ENCODE assay signal across 9 cellular contexts in the genomic region with DNA sequence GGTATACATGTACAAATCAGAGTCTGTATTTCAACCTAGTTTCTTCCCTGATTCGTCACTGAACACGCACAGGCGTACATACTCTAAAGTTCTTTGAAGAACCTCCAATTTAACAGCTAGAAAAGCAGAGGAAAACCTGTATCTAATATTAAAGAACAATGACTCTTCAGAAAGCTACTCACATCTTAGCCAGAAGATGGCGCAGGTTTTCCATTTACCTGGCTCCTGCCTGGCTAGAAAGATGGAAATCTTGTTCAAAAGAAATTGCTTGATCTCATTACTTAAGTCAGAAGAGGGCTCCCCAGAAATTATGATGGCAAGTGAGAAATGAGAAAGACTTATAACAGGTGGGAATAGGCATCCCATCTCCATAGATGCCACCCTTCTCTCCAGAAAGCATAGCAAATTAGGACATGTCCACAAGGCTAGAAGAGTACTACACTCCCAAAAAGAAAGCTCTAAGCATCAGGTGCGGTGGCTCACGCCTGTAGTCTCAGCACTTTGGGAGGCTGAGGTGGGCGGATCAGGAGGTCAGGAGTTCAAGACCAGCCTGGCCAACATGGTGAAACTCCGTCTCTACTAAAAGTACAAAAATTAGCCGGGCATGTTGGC. TPM values are rescaled to one million over a fixed set of nuclear protein-coding genes. Genes with fewer than 3 reads are reported as not detected.
A peak's percentile ranks its signal among the peaks of the same experiment; 100 is the strongest.
DNase-seq lines count a peak whose midpoint lies in the region; TF ChIP-seq lines count a peak whose summit lies in the region.
"Had no signal": no experiment of that assay in that cellular context is flagged by ENCODE, and none has a peak within 500 bp of the region (broad histone marks: within the 10 kb centered on the region; RNA-seq: fewer than 3 reads in every experiment).

No MANE protein-coding gene starts in this region.

- peaks cover 2 to 3% (median 2%) of the 10 kb centered on the region in 3 donors for H3K27me3 Mint-ChIP-seq in immature natural killer cell (ENCODE audit: low read depth in 3 of 3)

- H3K4me3 ChIP-seq in HL-60 (replicated peaks; ENCODE audit: insufficient read depth, low read length) = no peak overlapping the region
- H3K4me3 ChIP-seq: BLaER1 had no signal

- peak; percentile 50 for TF ChIP-seq CTCF in HL-60 (IDR thresholded peaks at IDR 0.05; ENCODE audit: insufficient read depth, low read length)

- no peaks in the 10 kb centered on the region for H3K36me3 Mint-ChIP-seq in immature natural killer cell

- H3K9me3 Mint-ChIP-seq in immature natural killer cell = no peaks in the 10 kb centered on the region

- no peaks in the 10 kb centered on the region for H3K27me3 ChIP-seq in HL-60 (ENCODE audit: insufficient read depth, poor library complexity, severe bottlenecking)
- H3K27me3 ChIP-seq: BLaER1 had no signal

- peak; percentile 38 to 56 for DNase-seq in NCI-H2081 (lab: John Stamatoyannopoulos, UW)
- DNase-seq in NCI-H2081 treated with DMSO at 0.1 percent for 48 hours (lab: John Stamatoyannopoulos, UW) = no peak
- DNase-seq in HL-60 (ENCODE audit: low read depth in 1 of 2, low spot score in 1 of 2) = peak in 1 of 2 experiments; percentile 24
- DNase-seq in NOMO-1 treated with DMSO at 0.1 percent for 48 hours (lab: John Stamatoyannopoulos, UW; ENCODE audit: unreplicated experiment) = peak; percentile 58
- peak in 32 of 58 donors; percentile 0 to 59 (median 5) for DNase-seq in anterior cingulate cortex (lab: John Stamatoyannopoulos, UW)
- peak in 2 of 3 donors; percentile 9 to 14 for DNase-seq in immature natural killer cell
- DNase-seq in stimulated activated CD4-positive, alpha-beta T cell treated with anti-CD3 and anti-CD28 coated beads, Interleukin-2, amount 100 ng/mL, for 4 hours (ENCODE audit: low read depth) = peak; percentile 3
- no peak for DNase-seq in NK-92 treated with Interleukin-12 subunit alpha and Interleukin-12 subunit beta, amount 100 ng/mL, for 24 hours (lab: John Stamatoyannopoulos, UW)

- H3K27ac ChIP-seq in HL-60 (replicated peaks) = no peak overlapping the region
- H3K27ac ChIP-seq: BLaER1 had no signal

- H3K4me3 Mint-ChIP-seq in immature natural killer cell = no peak overlapping the region

- H3K27ac Mint-ChIP-seq in immature natural killer cell = no peak overlapping the region

- no peaks in the 10 kb centered on the region for H3K4me1 Mint-ChIP-seq in immature natural killer cell

RNA-seq across cellular contexts. Expression of a gene that starts 19.0 kb away (rescaled TPM):
- polyA plus RNA-seq in immature natural killer cell = not detected

Comparison
In these comparisons a context has a peak if more than half of its experiments do, and no peak if none do; other contexts are left out.
1. DNase-seq: peak in NCI-H2081 (2 of 2), NOMO-1 treated with DMSO at 0.1 percent for 48 hours (single experiment), anterior cingulate cortex (32 of 58), immature natural killer cell (2 of 3) and stimulated activated CD4-positive, alpha-beta T cell treated with anti-CD3 and anti-CD28 coated beads, Interleukin-2, amount 100 ng/mL, for 4 hours (single experiment); none in NCI-H2081 treated with DMSO at 0.1 percent for 48 hours (single experiment) and NK-92 treated with Interleukin-12 subunit alpha and Interleukin-12 subunit beta, amount 100 ng/mL, for 24 hours (single experiment).